ENCODE assay signal across 1 cellular context in genomic region chr15:73361331-73361730, GRCh38.
TF ChIP-seq lines count a peak whose summit lies in the region.

No MANE protein-coding gene starts in this region.

TF ChIP-seq in H1, 55 proteins besides CTCF, POLR2A, EP300 and RAD21 (continued from another document):
- TF ChIP-seq RBBP5 (IDR thresholded peaks at IDR 0.05; ENCODE audit: borderline replicate concordance, low read depth, low read length) (no peak), JUND (IDR thresholded peaks at IDR 0.05; ENCODE audit: low read length) (no peak), BACH1 (IDR thresholded peaks at IDR 0.05; ENCODE audit: low read length) (no peak), CHD1 (IDR thresholded peaks at IDR 0.05; ENCODE audit: low read depth, low read length) (no peak), RNF2 (IDR thresholded peaks at IDR 0.05; ENCODE audit: borderline replicate concordance, low read depth, low read length, missing control alignments, poor library complexity, severe bottlenecking) (no peak), KDM1A (IDR thresholded peaks at IDR 0.05; ENCODE audit: borderline replicate concordance, low read length) (no peak), BCL11A (IDR thresholded peaks at IDR 0.05; ENCODE audit: low read depth in 2 of 2, low read length in 2 of 2) (no peak), HDAC2 (IDR thresholded peaks at IDR 0.05; ENCODE audit: borderline replicate concordance in 1 of 2, low read depth in 2 of 2, low read length in 2 of 2) (no peak), KDM5A (IDR thresholded peaks at IDR 0.05; ENCODE audit: low read length) (no peak), GTF2F1 (IDR thresholded peaks at IDR 0.05; ENCODE audit: borderline replicate concordance, low read depth, low read length) (no peak)
